8 cellular contexts compared by ENCODE assay signal in genomic region chr11:111539426-111540113, GRCh38. TPM values are rescaled to one million over a fixed set of nuclear protein-coding genes. Genes with fewer than 3 reads are reported as not detected.
A peak's percentile ranks its signal among the peaks of the same experiment; 100 is the strongest.
DNase-seq lines count a peak whose midpoint lies in the region; ATAC-seq and TF ChIP-seq lines count a peak whose summit lies in the region.

No MANE protein-coding gene starts in this region.

- no peaks in the 10 kb centered on the region for H3K4me1 ChIP-seq in breast epithelium
- peaks cover 0 to 15% (median 5%) of the 10 kb centered on the region in 4 donors for H3K4me1 ChIP-seq in transverse colon

- ATAC-seq in activated naive CD8-positive, alpha-beta T cell treated with anti-CD3 and anti-CD28 coated beads, Interleukin-2, amount 50 U/mL, for 24 hours: peak; percentile 79
- ATAC-seq in GM18858 (IDR thresholded peaks at IDR 0.05; ENCODE audit: unreplicated experiment): no peak
- no peak for ATAC-seq in HG02938 (IDR thresholded peaks at IDR 0.05; ENCODE audit: unreplicated experiment)

- in situ Hi-C loops in transverse colon (cut with MboI; ENCODE audit: low pct_ligation_motif_present in 1 of 4, low pct_unique_long_range_greater_than_20kb in 1 of 4, low sequenced_read_pairs in 3 of 4): no loop called here

- H3K36me3 Mint-ChIP-seq in MCF 10A (ENCODE audit: insufficient read depth, unreplicated experiment) (no peaks in the 10 kb centered on the region), mesothelial cell of epicardium (peaks cover 6% of the 10 kb centered on the region)
- H3K36me3 Mint-ChIP-seq in activated naive CD8-positive, alpha-beta T cell treated with anti-CD3 and anti-CD28 coated beads, Interleukin-2, amount 50 U/mL, for 24 hours (ENCODE audit: low read depth): peaks cover 12% of the 10 kb centered on the region

- CTCF ChIA-PET in MCF 10A (lab: Yijun Ruan, JAX): interaction anchor here (0.8 kb wide), 1 partner anchor 93 kb away, joined by 7 read pairs; no protein-coding TSS in a partner anchor

- H3K27ac ChIP-seq in breast epithelium (peak overlapping the region; percentile 77 to 90), transverse colon (peak overlapping the region; percentile 67 to 86 (median 77))

- 61 to 78% methylated on average over 7 to 9 of the region's 9 CpGs for WGBS in transverse colon (ENCODE audit: low coverage in 1 of 2), 2 donors

- H3K4me1 Mint-ChIP-seq in MCF 10A (ENCODE audit: insufficient read depth, unreplicated experiment) (peaks cover 6% of the 10 kb centered on the region), mesothelial cell of epicardium (peaks cover 19% of the 10 kb centered on the region)
- H3K4me1 Mint-ChIP-seq in activated naive CD8-positive, alpha-beta T cell treated with anti-CD3 and anti-CD28 coated beads, Interleukin-2, amount 50 U/mL, for 24 hours: peaks cover 66% of the 10 kb centered on the region

- H3K36me3 ChIP-seq in breast epithelium: no peaks in the 10 kb centered on the region
- no peaks in the 10 kb centered on the region for H3K36me3 ChIP-seq in transverse colon

- TF ChIP-seq CTCF in breast epithelium (IDR thresholded peaks at IDR 0.05) (no peak), MCF 10A (IDR thresholded peaks at IDR 0.05; ENCODE audit: unreplicated experiment) (no peak), mesothelial cell of epicardium (IDR thresholded peaks at IDR 0.05; ENCODE audit: unreplicated experiment) (no peak), transverse colon (IDR thresholded peaks at IDR 0.05) (no peak)

- H3K27me3 ChIP-seq in breast epithelium (peaks cover 0 to 3% of the 10 kb centered on the region in 2 donors), transverse colon (peaks cover 62% of the 10 kb centered on the region)

- no peaks in the 10 kb centered on the region for H3K9me3 ChIP-seq in breast epithelium
- no peaks in the 10 kb centered on the region for H3K9me3 ChIP-seq in transverse colon

- peaks cover 6% of the 10 kb centered on the region for H3K9me3 Mint-ChIP-seq in MCF 10A (ENCODE audit: unreplicated experiment)
- H3K9me3 Mint-ChIP-seq in activated naive CD8-positive, alpha-beta T cell treated with anti-CD3 and anti-CD28 coated beads, Interleukin-2, amount 50 U/mL, for 24 hours: peaks cover 6% of the 10 kb centered on the region
- no peaks in the 10 kb centered on the region for H3K9me3 Mint-ChIP-seq in mesothelial cell of epicardium

- H3K4me3 ChIP-seq in breast epithelium (peak overlapping the region; percentile 51 to 91 (median 67)), transverse colon (peak overlapping the region in 3 of 4 donors; percentile 28 to 53 (median 44))

- TF ChIP-seq EP300 in transverse colon (IDR thresholded peaks at IDR 0.05; ENCODE audit: low read depth): no peak

- H3K27me3 Mint-ChIP-seq in MCF 10A (ENCODE audit: insufficient read depth, unreplicated experiment): no peaks in the 10 kb centered on the region
- H3K27me3 Mint-ChIP-seq in activated naive CD8-positive, alpha-beta T cell treated with anti-CD3 and anti-CD28 coated beads, Interleukin-2, amount 50 U/mL, for 24 hours: peaks cover 45% of the 10 kb centered on the region
- H3K27me3 Mint-ChIP-seq in mesothelial cell of epicardium (ENCODE audit: low read depth): peaks cover 48% of the 10 kb centered on the region

- POLR2A ChIA-PET in MCF 10A (lab: Yijun Ruan, JAX): interaction anchor here (0.6 to 1.2 kb wide), 2 partner anchors 13 to 65 kb away, joined by 3 to 4 read pairs; no protein-coding TSS in a partner anchor

- BruUV-seq in MCF 10A (replicated peaks; lab: Mats Ljungman, UMichigan): no TSS peak

- H3K27ac Mint-ChIP-seq in MCF 10A (ENCODE audit: low read depth, unreplicated experiment): no peak overlapping the region
- peak overlapping the region; percentile 87 for H3K27ac Mint-ChIP-seq in activated naive CD8-positive, alpha-beta T cell treated with anti-CD3 and anti-CD28 coated beads, Interleukin-2, amount 50 U/mL, for 24 hours
- peak overlapping the region; percentile 16 for H3K27ac Mint-ChIP-seq in mesothelial cell of epicardium

- DNase-seq in breast epithelium (ENCODE audit: low spot score in 2 of 2): no peak
- no peak for DNase-seq in MCF 10A (ENCODE audit: unreplicated experiment)
- peak; percentile 61 for DNase-seq in activated naive CD8-positive, alpha-beta T cell treated with anti-CD3 and anti-CD28 coated beads, Interleukin-2, amount 50 U/mL, for 24 hours
- no peak for DNase-seq in mesothelial cell of epicardium (ENCODE audit: low spot score in 2 of 2, unreplicated experiment in 2 of 2)
- no peak for DNase-seq in transverse colon
- DNase-seq in posterior cingulate gyrus: no peak

- intact Hi-C loops in breast epithelium (cut with DNase I; ENCODE audit: low total_unique reads): no loop called here
- intact Hi-C loops in MCF 10A (cut with micrococcal nuclease): no loop called here
- intact Hi-C loops in transverse colon (cut with DNase I; ENCODE audit: low total_unique reads): no loop called here
- intact Hi-C loops in posterior cingulate gyrus (cut with DNase I): no loop called here

- no peak overlapping the region for H3K4me3 Mint-ChIP-seq in MCF 10A (ENCODE audit: unreplicated experiment)
- peak overlapping the region; percentile 89 for H3K4me3 Mint-ChIP-seq in activated naive CD8-positive, alpha-beta T cell treated with anti-CD3 and anti-CD28 coated beads, Interleukin-2, amount 50 U/mL, for 24 hours
- H3K4me3 Mint-ChIP-seq in mesothelial cell of epicardium: peak overlapping the region; percentile 63

- no peak for TF ChIP-seq POLR2A in breast epithelium (IDR thresholded peaks at IDR 0.05)
- no peak for TF ChIP-seq POLR2A in transverse colon (IDR thresholded peaks at IDR 0.05)

RNA-seq across cellular contexts. Expression of gene LAYN, which starts 0.9 kb away (rescaled TPM):
- 10 to 100 TPM in 2 of 3 donors, 1 to 10 TPM in 1; 2.1 to 21.3 (median 19.9) TPM for total RNA-seq in breast epithelium
- not detected in 2 replicates for total RNA-seq in MCF 10A (2022)
- total RNA-seq in mesothelial cell of epicardium: 12.5 to 15.3 TPM (median 12.5 TPM) in 3 replicates
- total RNA-seq in transverse colon: 10 to 100 TPM in 2 of 4 donors, 1 to 10 TPM in 2; 5.6 to 19.7 (median 10.3) TPM

RNA-seq across cellular contexts. Expression of gene HOATZ, which starts 25.0 kb away (rescaled TPM):
- total RNA-seq in breast epithelium: not detected
- not detected in 2 replicates for total RNA-seq in MCF 10A (2022)
- total RNA-seq in mesothelial cell of epicardium: not detected in 3 replicates
- total RNA-seq in transverse colon: not detected

RNA-seq across cellular contexts. Expression of gene BTG4, which starts 27.4 kb away (rescaled TPM):
- total RNA-seq in breast epithelium (not detected), MCF 10A (2022) (not detected in 2 replicates), mesothelial cell of epicardium (not detected in 3 replicates), transverse colon (not detected)
